In the genomic region with DNA sequence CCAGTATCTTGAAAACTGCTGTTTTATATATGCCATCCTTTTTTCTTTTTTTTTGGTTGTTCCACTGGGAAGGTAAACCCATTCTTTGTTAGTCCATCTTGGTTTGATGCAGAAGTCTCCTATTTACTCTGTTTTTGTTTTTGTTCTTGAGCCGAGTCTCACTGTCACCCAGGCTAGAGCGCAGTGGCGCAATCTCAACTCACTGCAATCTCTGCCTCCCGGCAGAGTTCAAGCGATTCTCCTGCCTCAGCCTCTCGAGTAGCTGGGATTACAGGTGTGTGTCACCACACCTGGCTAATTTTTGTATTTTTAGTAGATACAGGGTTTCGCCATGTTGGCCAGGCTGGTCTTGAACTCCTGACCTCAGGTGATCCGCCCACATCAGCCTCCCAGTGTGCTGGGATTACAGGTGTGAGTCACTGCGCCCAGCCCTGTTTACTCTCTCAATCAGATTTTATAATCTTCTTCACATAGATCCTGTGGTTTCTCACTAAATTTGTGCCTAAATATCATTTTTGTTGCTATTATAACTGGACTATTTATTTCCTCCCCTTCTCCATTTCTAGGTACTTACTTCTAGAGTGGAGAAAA, we compare ENCODE assay signal across 31 cellular contexts. TPM values are rescaled to one million over a fixed set of nuclear protein-coding genes. Genes with fewer than 3 reads are reported as not detected.
"Had no signal": no experiment of that assay in that cellular context is flagged by ENCODE, and none has a peak within 500 bp of the region (broad histone marks: within the 10 kb centered on the region; RNA-seq: fewer than 3 reads in every experiment).

No MANE protein-coding gene starts in this region.

- H3K4me3 Mint-ChIP-seq: activated CD4-positive, alpha-beta T cell treated with anti-CD3 and anti-CD28 coated beads, Interleukin-2, amount 10 ng/mL, durations not matched to agents 7 days and 5 days; activated naive CD4-positive, alpha-beta T cell treated with anti-CD3 and anti-CD28 coated beads for 36 hours; activated naive CD8-positive, alpha-beta T cell treated with anti-CD3 and anti-CD28 coated beads, Interleukin-2, amount 10 ng/mL, durations not matched to agents 7 days and 5 days; activated T-cell treated with anti-CD3 and anti-CD28 coated beads, Interleukin-2, amount 50 U/mL, for 4 hours; brain; endodermal cell; immature natural killer cell; natural killer cell treated with Interleukin-12 subunit alpha and Interleukin-12 subunit beta and Interleukin-15 and Interleukin-18, amount 100 ng/mL, for 72 hours had no signal

- H3K27me3 Mint-ChIP-seq: activated CD4-positive, alpha-beta T cell treated with anti-CD3 and anti-CD28 coated beads, Interleukin-2, amount 10 ng/mL, durations not matched to agents 7 days and 5 days; activated naive CD8-positive, alpha-beta T cell treated with anti-CD3 and anti-CD28 coated beads, Interleukin-2, amount 10 ng/mL, durations not matched to agents 7 days and 5 days; natural killer cell treated with Interleukin-12 subunit alpha and Interleukin-12 subunit beta and Interleukin-15 and Interleukin-18, amount 100 ng/mL, for 72 hours had no signal

- H3K27ac ChIP-seq: ascending aorta, heart left ventricle, right atrium auricular region, suprapubic skin, tibial artery had no signal

- H3K4me1 Mint-ChIP-seq: activated naive CD8-positive, alpha-beta T cell treated with anti-CD3 and anti-CD28 coated beads, Interleukin-2, amount 10 ng/mL, durations not matched to agents 7 days and 5 days; brain; endodermal cell; immature natural killer cell had no signal

- DNase-seq: activated CD4-positive, alpha-beta T cell treated with anti-CD3 and anti-CD28 coated beads, Interleukin-2, amount 10 ng/mL, durations not matched to agents 7 days and 5 days; activated CD4-positive, CD25-positive, alpha-beta regulatory T cell treated with anti-CD3 and anti-CD28 coated beads, Interleukin-2, amount 50 U/mL, for 72 hours; activated effector memory CD4-positive, alpha-beta T cell treated with Interleukin-2 at 50 U/mL for 16 hours; activated naive CD4-positive, alpha-beta T cell treated with anti-CD3 and anti-CD28 coated beads for 36 hours; activated naive CD8-positive, alpha-beta T cell treated with anti-CD3 and anti-CD28 coated beads, Interleukin-2, amount 10 ng/mL, durations not matched to agents 7 days and 5 days; activated T-cell treated with anti-CD3 and anti-CD28 coated beads, Interleukin-2, amount 50 U/mL, for 4 hours; cortex of kidney; endodermal cell; foreskin fibroblast; heart left ventricle; hypothalamus; immature natural killer cell; kidney; midbrain; stimulated activated CD4-positive, alpha-beta T cell treated with anti-CD3 and anti-CD28 coated beads, Interleukin-1b, Interleukin-23, amount 100 ng/mL, for 48 hours; stimulated activated CD4-positive, alpha-beta T cell treated with anti-CD3 and anti-CD28 coated beads, Interleukin-4, amount 100 ng/mL, for 4 hours; stimulated activated CD8-positive, alpha-beta memory T cell treated with anti-CD3 and anti-CD28 coated beads, Interleukin-4, amount 100 ng/mL, for 48 hours; T-helper 2 cell; tibial artery had no signal

- H3K4me2 ChIP-seq: smooth muscle cell had no signal

- H3K4me3 ChIP-seq: ascending aorta, heart left ventricle, right atrium auricular region, smooth muscle cell, suprapubic skin, tibial artery had no signal

- ATAC-seq: activated T-cell treated with anti-CD3 and anti-CD28 coated beads, Interleukin-2, amount 50 U/mL, for 4 hours; heart left ventricle; natural killer cell treated with Interleukin-12 subunit alpha and Interleukin-12 subunit beta and Interleukin-15 and Interleukin-18, amount 100 ng/mL, for 72 hours had no signal

- H3K4me1 ChIP-seq: ascending aorta, heart left ventricle, right atrium auricular region, tibial artery had no signal

- H3K27ac Mint-ChIP-seq: activated CD4-positive, alpha-beta T cell treated with anti-CD3 and anti-CD28 coated beads, Interleukin-2, amount 10 ng/mL, durations not matched to agents 7 days and 5 days; activated naive CD4-positive, alpha-beta T cell treated with anti-CD3 and anti-CD28 coated beads for 36 hours; activated naive CD8-positive, alpha-beta T cell treated with anti-CD3 and anti-CD28 coated beads, Interleukin-2, amount 10 ng/mL, durations not matched to agents 7 days and 5 days; endodermal cell; natural killer cell treated with Interleukin-12 subunit alpha and Interleukin-12 subunit beta and Interleukin-15 and Interleukin-18, amount 100 ng/mL, for 72 hours had no signal

- H3K27me3 ChIP-seq: ascending aorta, heart left ventricle, right atrium auricular region, suprapubic skin, tibial artery had no signal

- H3K9me3 Mint-ChIP-seq: activated CD4-positive, alpha-beta T cell treated with anti-CD3 and anti-CD28 coated beads, Interleukin-2, amount 10 ng/mL, durations not matched to agents 7 days and 5 days; activated naive CD4-positive, alpha-beta T cell treated with anti-CD3 and anti-CD28 coated beads for 36 hours; activated naive CD8-positive, alpha-beta T cell treated with anti-CD3 and anti-CD28 coated beads, Interleukin-2, amount 10 ng/mL, durations not matched to agents 7 days and 5 days; activated T-cell treated with anti-CD3 and anti-CD28 coated beads, Interleukin-2, amount 50 U/mL, for 4 hours; brain; endodermal cell; natural killer cell treated with Interleukin-12 subunit alpha and Interleukin-12 subunit beta and Interleukin-15 and Interleukin-18, amount 100 ng/mL, for 72 hours had no signal

- H3K9me3 ChIP-seq: ascending aorta, heart left ventricle, right atrium auricular region, suprapubic skin, tibial artery had no signal

RNA-seq across cellular contexts. Expression of a gene that starts 52.6 kb away (rescaled TPM):
- total RNA-seq: activated CD4-positive, alpha-beta T cell treated with anti-CD3 and anti-CD28 coated beads, Interleukin-2, amount 10 ng/mL, durations not matched to agents 7 days and 5 days; activated naive CD4-positive, alpha-beta T cell treated with anti-CD3 and anti-CD28 coated beads for 36 hours; activated naive CD8-positive, alpha-beta T cell treated with anti-CD3 and anti-CD28 coated beads, Interleukin-2, amount 10 ng/mL, durations not matched to agents 7 days and 5 days; activated T-cell treated with anti-CD3 and anti-CD28 coated beads, Interleukin-2, amount 50 U/mL, for 4 hours; ascending aorta; cardiac septum; endodermal cell; esophagus mucosa; heart left ventricle; kidney; lower leg skin; natural killer cell treated with Interleukin-12 subunit alpha and Interleukin-12 subunit beta and Interleukin-15 and Interleukin-18, amount 100 ng/mL, for 72 hours; omental fat pad; pulmonary artery endothelial cell; smooth muscle cell; suprapubic skin; ureter had no signal
